In genomic region chr13:84446972-84447700, GRCh38 we compare ENCODE assay signal across 18 cellular contexts.
DNase-seq lines count a peak whose midpoint lies in the region; ATAC-seq and TF ChIP-seq lines count a peak whose summit lies in the region.
"Had no signal": no experiment of that assay in that cellular context is flagged by ENCODE, and none has a peak within 500 bp of the region (broad histone marks: within the 10 kb centered on the region; RNA-seq: fewer than 3 reads in every experiment).

No MANE protein-coding gene starts in this region.

- no peak overlapping the region for H3K4me3 Mint-ChIP-seq in effector memory CD8-positive, alpha-beta T cell
- H3K4me3 Mint-ChIP-seq: activated CD8-positive, alpha-beta memory T cell treated with anti-CD3 and anti-CD28 coated beads, Interleukin-2, amount 10 ng/mL, durations not matched to agents 7 days and 5 days; memory B cell had no signal

- WGBS in suprapubic skin, result 65% methylated on average over 8 of the region's 9 CpGs

- peak overlapping the region; percentile 11 for H3K27ac ChIP-seq in brain microvascular endothelial cell
- no peak overlapping the region for H3K27ac ChIP-seq in suprapubic skin
- H3K27ac ChIP-seq: HL-60, neutrophil, skin epidermis, thoracic aorta, VCaP had no signal

- no peaks in the 10 kb centered on the region for H3K36me3 Mint-ChIP-seq in effector memory CD8-positive, alpha-beta T cell (ENCODE audit: insufficient read depth)
- H3K36me3 Mint-ChIP-seq: activated CD8-positive, alpha-beta memory T cell treated with anti-CD3 and anti-CD28 coated beads, Interleukin-2, amount 10 ng/mL, durations not matched to agents 7 days and 5 days; memory B cell had no signal

- TF ChIP-seq CTCF in AG04449 (IDR thresholded peaks at IDR 0.05; ENCODE audit: insufficient read depth, low read length, missing control alignments) (no peak), brain microvascular endothelial cell (IDR thresholded peaks at IDR 0.05; ENCODE audit: low read depth, low read length, missing control alignments) (no peak), suprapubic skin (IDR thresholded peaks at IDR 0.05) (no peak)

- H3K4me1 ChIP-seq in suprapubic skin, result no peaks in the 10 kb centered on the region

- in situ Hi-C loops in brain microvascular endothelial cell (cut with HindIII; ENCODE audit: low pct_ligation_motif_present, low sequenced_read_pairs), result no loop called here

- TF ChIP-seq POLR2A in suprapubic skin (IDR thresholded peaks at IDR 0.05), result no peak

- H3K27me3 ChIP-seq in brain microvascular endothelial cell (replicated peaks) (no peaks in the 10 kb centered on the region), suprapubic skin (no peaks in the 10 kb centered on the region)
- H3K27me3 ChIP-seq: neutrophil had no signal

- no peaks in the 10 kb centered on the region for H3K36me3 ChIP-seq in brain microvascular endothelial cell (replicated peaks)
- no peaks in the 10 kb centered on the region for H3K36me3 ChIP-seq in suprapubic skin
- H3K36me3 ChIP-seq: neutrophil, thoracic aorta had no signal

- POLR2A ChIA-PET in AG04449 (lab: Yijun Ruan, JAX), result no interaction called here

- no peak overlapping the region for H3K4me3 ChIP-seq in AG04449 (ENCODE audit: low read depth, low read length)
- no peak overlapping the region for H3K4me3 ChIP-seq in brain microvascular endothelial cell (ENCODE audit: low read depth, low read length)
- H3K4me3 ChIP-seq in suprapubic skin, result no peak overlapping the region
- H3K4me3 ChIP-seq: skin epidermis, thoracic aorta had no signal

- DNase-seq in AG04449 (ENCODE audit: low read depth, low spot score) (peak; percentile 59), NCI-H146 (lab: John Stamatoyannopoulos, UW) (peak; percentile 62), brain microvascular endothelial cell (peak; percentile 73), iris pigment epithelial cell (ENCODE audit: low read depth) (peak; percentile 78), suprapubic skin (ENCODE audit: low spot score in 2 of 2) (no peak), putamen (ENCODE audit: low spot score) (no peak), OCI-M1 (lab: John Stamatoyannopoulos, UW) (no peak)
- no peak for DNase-seq in effector memory CD8-positive, alpha-beta T cell
- DNase-seq: activated CD8-positive, alpha-beta memory T cell treated with anti-CD3 and anti-CD28 coated beads, Interleukin-2, amount 10 ng/mL, durations not matched to agents 7 days and 5 days; activated naive CD4-positive, alpha-beta T cell treated with Interleukin-2 at 50 U/mL for 16 hours; HCEC 1CT; NCI-H1436 treated with DMSO at 0.1 percent for 48 hours had no signal

- H3K27ac Mint-ChIP-seq in effector memory CD8-positive, alpha-beta T cell, result no peak overlapping the region
- H3K27ac Mint-ChIP-seq: activated CD8-positive, alpha-beta memory T cell treated with anti-CD3 and anti-CD28 coated beads, Interleukin-2, amount 10 ng/mL, durations not matched to agents 7 days and 5 days; memory B cell had no signal

- CTCF ChIA-PET in AG04449 (lab: Yijun Ruan, JAX), result interaction anchor here (0.9 kb wide), 1 partner anchor 17 kb away, joined by 3 read pairs; no protein-coding TSS in a partner anchor

- ATAC-seq in effector memory CD8-positive, alpha-beta T cell (replicated peaks), result no peak
- ATAC-seq: activated CD8-positive, alpha-beta memory T cell treated with anti-CD3 and anti-CD28 coated beads, Interleukin-2, amount 10 ng/mL, durations not matched to agents 7 days and 5 days had no signal

- H3K9me3 Mint-ChIP-seq in effector memory CD8-positive, alpha-beta T cell, result peaks cover 2 to 7% of the 10 kb centered on the region in 2 donors

- no peaks in the 10 kb centered on the region for H3K4me1 Mint-ChIP-seq in effector memory CD8-positive, alpha-beta T cell (ENCODE audit: low read depth in 2 of 2)
- H3K4me1 Mint-ChIP-seq: activated CD8-positive, alpha-beta memory T cell treated with anti-CD3 and anti-CD28 coated beads, Interleukin-2, amount 10 ng/mL, durations not matched to agents 7 days and 5 days; memory B cell had no signal

- H3K9me3 ChIP-seq in suprapubic skin, result peaks cover 4% of the 10 kb centered on the region
- H3K9me3 ChIP-seq: neutrophil had no signal

- no peak for TF ChIP-seq EP300 in suprapubic skin (IDR thresholded peaks at IDR 0.05)

- no peaks in the 10 kb centered on the region for H3K27me3 Mint-ChIP-seq in effector memory CD8-positive, alpha-beta T cell
- H3K27me3 Mint-ChIP-seq: activated CD8-positive, alpha-beta memory T cell treated with anti-CD3 and anti-CD28 coated beads, Interleukin-2, amount 10 ng/mL, durations not matched to agents 7 days and 5 days; memory B cell had no signal

Comparison
In these comparisons a context has a peak if more than half of its experiments do, and no peak if none do; other contexts are left out.
1. DNase-seq: peak in AG04449 (single experiment), NCI-H146 (single experiment), brain microvascular endothelial cell (single experiment) and iris pigment epithelial cell (single experiment); none in suprapubic skin (0 of 2), effector memory CD8-positive, alpha-beta T cell (0 of 3), putamen (single experiment) and OCI-M1 (single experiment).